In the genomic region with DNA sequence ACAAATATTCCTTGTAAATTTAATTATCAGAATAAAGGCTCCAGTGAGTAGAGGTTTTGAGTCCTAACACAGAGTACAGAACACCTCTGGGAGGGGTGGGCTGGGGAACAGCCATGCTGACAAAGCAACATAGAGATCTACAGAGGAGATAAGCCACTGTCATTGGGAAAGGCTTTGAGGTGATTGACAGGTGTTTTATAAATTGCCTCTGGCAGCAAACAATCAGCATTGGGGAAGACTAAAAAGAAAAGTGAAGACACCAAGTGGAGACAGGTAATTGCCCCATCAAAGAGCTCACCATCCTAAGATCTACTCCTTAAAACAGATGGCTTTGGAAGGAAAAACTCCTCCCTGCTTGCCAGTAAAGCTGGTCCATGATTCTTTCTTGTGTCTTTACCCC, we compare ENCODE assay signal across 23 cellular contexts.
"Had no signal": no experiment of that assay in that cellular context is flagged by ENCODE, and none has a peak within 500 bp of the region (broad histone marks: within the 10 kb centered on the region; RNA-seq: fewer than 3 reads in every experiment).

No MANE protein-coding gene starts in this region.

- ATAC-seq: gastrocnemius medialis; left lobe of liver; mucosa of descending colon; natural killer cell treated with Interleukin-12 subunit alpha and Interleukin-12 subunit beta and Interleukin-15 and Interleukin-18, amount 100 ng/mL, for 72 hours; psoas muscle; right cardiac atrium had no signal

- H3K36me3 ChIP-seq: gastrocnemius medialis, ovary, spleen, tibial artery had no signal

- H3K27me3 ChIP-seq: gastrocnemius medialis, ovary, spleen, testis, tibial artery had no signal

- H3K4me3 ChIP-seq: dorsolateral prefrontal cortex, gastrocnemius medialis, lung, mucosa of descending colon, ovary, psoas muscle, skin epidermis, spleen, testis, tibial artery had no signal

- H3K27ac ChIP-seq: dorsolateral prefrontal cortex, epithelial cell of prostate, gastrocnemius medialis, ovary, psoas muscle, skin epidermis, spleen, testis, tibial artery had no signal

- DNase-seq: dorsolateral prefrontal cortex; effector CD8-positive, alpha-beta T cell; gastrocnemius medialis; head of caudate nucleus; kidney; mucosa of descending colon; naive B cell; nucleus accumbens; ovary; posterior cingulate gyrus; psoas muscle; right cardiac atrium; spleen; stimulated activated CD4-positive, alpha-beta T cell treated with anti-CD3 and anti-CD28 coated beads, Interleukin-4, amount 100 ng/mL, for 4 hours; stimulated activated naive CD8-positive, alpha-beta T cell treated with anti-CD3 and anti-CD28 coated beads, Interleukin-15, Interleukin-2, amounts not matched to agents 100 U/mL and 50 U/mL, for 24 hours; substantia nigra; testis; tibial artery had no signal

- H3K9me3 ChIP-seq: gastrocnemius medialis, mucosa of descending colon, ovary, testis had no signal

- H3K4me1 ChIP-seq: gastrocnemius medialis, psoas muscle, spleen, testis, tibial artery had no signal
